Comparison of ENCODE assay signal across 8 cellular contexts in the genomic region with DNA sequence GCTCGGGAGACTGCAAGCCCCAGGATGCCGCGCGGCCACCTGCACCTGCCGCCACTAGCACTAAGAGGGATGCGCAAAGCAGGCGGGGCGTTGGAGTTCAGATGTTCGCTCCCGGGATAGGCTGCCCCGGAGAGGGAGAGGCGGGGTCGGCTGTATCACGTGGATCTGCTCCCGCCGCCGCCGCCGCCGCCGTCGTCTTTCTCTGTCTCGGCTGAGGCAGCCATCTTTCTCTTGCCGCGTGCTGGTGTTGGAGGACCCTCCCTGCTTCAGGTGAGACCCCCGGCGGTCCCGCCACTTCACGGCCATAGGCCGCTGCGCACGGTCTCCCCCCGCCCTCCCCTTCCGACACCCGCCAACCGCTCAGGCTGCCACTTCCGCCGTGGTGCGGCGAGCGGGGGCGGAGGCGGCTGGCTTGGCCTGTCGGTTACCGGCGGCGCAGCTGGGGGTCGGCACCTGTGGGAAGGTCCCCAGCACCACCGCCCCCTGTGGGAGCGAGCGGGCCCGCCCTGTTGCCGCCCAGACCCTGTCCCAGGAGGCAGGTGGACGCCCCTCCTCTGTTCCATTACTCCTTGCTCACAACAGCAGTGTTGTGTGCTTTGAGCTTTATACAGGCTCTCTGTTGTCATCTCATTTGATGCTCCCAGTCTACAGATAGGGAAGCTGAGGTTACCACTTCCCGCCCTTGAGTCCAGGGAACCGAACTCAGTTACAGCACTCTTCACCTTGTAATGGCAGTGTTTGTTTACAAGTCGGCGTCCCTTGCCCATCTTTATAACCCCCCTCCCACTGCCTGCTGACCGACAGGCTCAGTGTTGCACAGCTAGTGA. TPM values are rescaled to one million over a fixed set of nuclear protein-coding genes. Genes with fewer than 3 reads are reported as not detected.
DNase-seq lines count a peak whose midpoint lies in the region; ATAC-seq and TF ChIP-seq lines count a peak whose summit lies in the region.

A gene (plus strand): TSS at position 186 of the 827 bp plus-strand sequence. CDS start 3,553 bp downstream, outside the sequence.

- H3K4me3 ChIP-seq in BLaER1 (peak within 1 kb of the TSS; percentile 89), coronary artery (peak within 1 kb of the TSS; percentile 100)

- CTCF ChIA-PET in activated CD4-positive, alpha-beta T cell treated with anti-CD3 and anti-CD28 coated beads, Interleukin-2, amount 10 ng/mL, durations not matched to agents 7 days and 5 days (lab: Charles Lee) = interaction anchor here (0.7 to 1.8 kb wide), 3 partner anchors 9 to 27 kb away, joined by 3 to 5 read pairs (median 4); no protein-coding TSS in a partner anchor

- H3K36me3 Mint-ChIP-seq in activated CD4-positive, alpha-beta T cell treated with anti-CD3 and anti-CD28 coated beads, Interleukin-2, amount 10 ng/mL, durations not matched to agents 7 days and 5 days (ENCODE audit: low read depth) = peaks cover 24% of the 10 kb centered on the region

- intact Hi-C loops in left colon (cut with DNase I, micrococcal nuclease) = no loop called here

- H3K36me3 ChIP-seq in BLaER1 = peaks cover 31% of the 10 kb centered on the region

- H3K9me3 ChIP-seq in BLaER1 = no peaks in the 10 kb centered on the region

- H3K27me3 Mint-ChIP-seq in activated CD4-positive, alpha-beta T cell treated with anti-CD3 and anti-CD28 coated beads, Interleukin-2, amount 10 ng/mL, durations not matched to agents 7 days and 5 days = no peaks in the 10 kb centered on the region

- peak; percentile 87 for ATAC-seq in GM19351 (IDR thresholded peaks at IDR 0.05; ENCODE audit: unreplicated experiment)
- peak; percentile 89 for ATAC-seq in HG03520 (IDR thresholded peaks at IDR 0.05; ENCODE audit: unreplicated experiment)
- ATAC-seq in left colon = peak; percentile 91

- DNase-seq in NCI-H748 (lab: John Stamatoyannopoulos, UW; ENCODE audit: unreplicated experiment) (peak; percentile 97), coronary artery (ENCODE audit: low spot score) (peak; percentile 95), left colon (peak; percentile 97 to 98)
- DNase-seq in activated CD4-positive, alpha-beta T cell treated with anti-CD3 and anti-CD28 coated beads, Interleukin-2, amount 10 ng/mL, durations not matched to agents 7 days and 5 days = peak; percentile 97
- DNase-seq in stimulated activated CD4-positive, alpha-beta T cell treated with anti-CD3 and anti-CD28 coated beads, Interleukin-1b, Interleukin-23, amount 100 ng/mL, for 48 hours = peak; percentile 96

- H3K9ac ChIP-seq in BLaER1 = peak within 1 kb of the TSS; percentile 90

- H3K4me1 ChIP-seq in BLaER1 = peaks cover 48% of the 10 kb centered on the region

- TF ChIP-seq CTCF in coronary artery (IDR thresholded peaks at IDR 0.05) = no peak

- H3K27ac ChIP-seq in BLaER1 (peak within 1 kb of the TSS; percentile 96), coronary artery (peak within 1 kb of the TSS; percentile 89 to 98)

- peaks cover 80% of the 10 kb centered on the region for H4K20me1 ChIP-seq in BLaER1

- no peaks in the 10 kb centered on the region for H3K9me3 Mint-ChIP-seq in activated CD4-positive, alpha-beta T cell treated with anti-CD3 and anti-CD28 coated beads, Interleukin-2, amount 10 ng/mL, durations not matched to agents 7 days and 5 days

- H3K27me3 ChIP-seq in BLaER1 = no peaks in the 10 kb centered on the region

- H3K4me1 Mint-ChIP-seq in activated CD4-positive, alpha-beta T cell treated with anti-CD3 and anti-CD28 coated beads, Interleukin-2, amount 10 ng/mL, durations not matched to agents 7 days and 5 days = peaks cover 46% of the 10 kb centered on the region

- H3K27ac Mint-ChIP-seq in activated CD4-positive, alpha-beta T cell treated with anti-CD3 and anti-CD28 coated beads, Interleukin-2, amount 10 ng/mL, durations not matched to agents 7 days and 5 days = peak within 1 kb of the TSS; percentile 94

- peak within 1 kb of the TSS; percentile 97 for H3K4me3 Mint-ChIP-seq in activated CD4-positive, alpha-beta T cell treated with anti-CD3 and anti-CD28 coated beads, Interleukin-2, amount 10 ng/mL, durations not matched to agents 7 days and 5 days

- peak within 1 kb of the TSS; percentile 92 for H3K4me2 ChIP-seq in BLaER1

- POLR2A ChIA-PET in activated CD4-positive, alpha-beta T cell treated with anti-CD3 and anti-CD28 coated beads, Interleukin-2, amount 10 ng/mL, durations not matched to agents 7 days and 5 days (lab: Charles Lee) = interaction anchor here (1.1 kb wide), 1 partner anchor 309 kb away, joined by 3 read pairs; no protein-coding TSS in a partner anchor

RNA-seq across cellular contexts. Expression of the gene that starts here (rescaled TPM):
- 10 to 100 TPM; 32.7 to 37.3 TPM for total RNA-seq in activated CD4-positive, alpha-beta T cell treated with anti-CD3 and anti-CD28 coated beads, Interleukin-2, amount 10 ng/mL, durations not matched to agents 7 days and 5 days
- total RNA-seq in left colon = 10 to 100 TPM; 19.1 to 20.9 TPM

Comparison
In these comparisons a context has a peak if more than half of its experiments do, and no peak if none do; other contexts are left out.
1. Peak in every context shown above with its lines: DNase-seq, ATAC-seq, H3K4me3 ChIP-seq and H3K27ac ChIP-seq.